21 cellular contexts compared by ENCODE assay signal in genomic region chr3:154275308-154275707, GRCh38. TPM values are rescaled to one million over a fixed set of nuclear protein-coding genes. Genes with fewer than 3 reads are reported as not detected.
A peak's percentile ranks its signal among the peaks of the same experiment; 100 is the strongest.
DNase-seq lines count a peak whose midpoint lies in the region; ATAC-seq and TF ChIP-seq lines count a peak whose summit lies in the region.
"Had no signal": no experiment of that assay in that cellular context is flagged by ENCODE, and none has a peak within 500 bp of the region (broad histone marks: within the 10 kb centered on the region; RNA-seq: fewer than 3 reads in every experiment).

No MANE protein-coding gene starts in this region.

- no peak overlapping the region for H3K4me3 Mint-ChIP-seq in T-helper 2 cell treated with Interferon-gamma antibody and Interleukin-4, amounts not matched to agents 5 μg/mL and 100 μg/mL, for 36 hours
- H3K4me3 Mint-ChIP-seq in stimulated activated naive B cell treated with anti-CD40 and anti-IgM and Interleukin-4, amounts not matched to agents 10 μg/mL and 1 μg/mL and 100 μg/mL, for 72 hours: no peak overlapping the region
- H3K4me3 Mint-ChIP-seq: CD14-positive monocyte had no signal

- H3K9me3 ChIP-seq in right cardiac atrium (ENCODE audit: control insufficient read depth, low read length): no peaks in the 10 kb centered on the region
- H3K9me3 ChIP-seq: BE2C had no signal

- POLR2A ChIA-PET in RWPE1 (lab: Yijun Ruan, JAX; ENCODE audit: low non-redundant PET): no interaction called here

- H3K4me1 ChIP-seq in right cardiac atrium (ENCODE audit: control insufficient read depth, insufficient read depth, low read length): no peaks in the 10 kb centered on the region

- H3K27ac ChIP-seq in right cardiac atrium (ENCODE audit: low read length) (no peak overlapping the region), RWPE1 (no peak overlapping the region)
- H3K27ac ChIP-seq: 22Rv1, HL-60 had no signal

- CTCF ChIA-PET in RWPE1 (lab: Yijun Ruan, JAX): no interaction called here

- no peak for TF ChIP-seq POLR2A in erythroblast (IDR thresholded peaks at IDR 0.05; ENCODE audit: low read length)

- no peaks in the 10 kb centered on the region for H3K4me1 Mint-ChIP-seq in T-helper 2 cell treated with Interferon-gamma antibody and Interleukin-4, amounts not matched to agents 5 μg/mL and 100 μg/mL, for 36 hours (ENCODE audit: low read depth)
- H3K4me1 Mint-ChIP-seq in stimulated activated naive B cell treated with anti-CD40 and anti-IgM and Interleukin-4, amounts not matched to agents 10 μg/mL and 1 μg/mL and 100 μg/mL, for 72 hours: no peaks in the 10 kb centered on the region
- H3K4me1 Mint-ChIP-seq: CD14-positive monocyte had no signal

- no peaks in the 10 kb centered on the region for H3K9me3 Mint-ChIP-seq in T-helper 2 cell treated with Interferon-gamma antibody and Interleukin-4, amounts not matched to agents 5 μg/mL and 100 μg/mL, for 36 hours
- H3K9me3 Mint-ChIP-seq in stimulated activated naive B cell treated with anti-CD40 and anti-IgM and Interleukin-4, amounts not matched to agents 10 μg/mL and 1 μg/mL and 100 μg/mL, for 72 hours: no peaks in the 10 kb centered on the region
- H3K9me3 Mint-ChIP-seq: CD14-positive monocyte had no signal

- no peak for DNase-seq in T-helper 2 cell treated with Interferon-gamma antibody and Interleukin-4, amounts not matched to agents 5 μg/mL and 100 μg/mL, for 36 hours (ENCODE audit: low spot score)
- DNase-seq in T-helper 2 cell: no peak
- DNase-seq in erythroblast (lab: John Stamatoyannopoulos, UW): peak; percentile 48 to 78
- no peak for DNase-seq in right cardiac atrium
- DNase-seq in stimulated activated naive B cell treated with anti-CD40 and anti-IgM and Interleukin-4, amounts not matched to agents 10 μg/mL and 1 μg/mL and 100 μg/mL, for 72 hours: no peak
- no peak for DNase-seq in NCI-H187 (lab: John Stamatoyannopoulos, UW)
- no peak for DNase-seq in RWPE1 (ENCODE audit: low spot score)
- DNase-seq: Calu3, DND-41, HCEC 1CT, NCI-H1092, NCI-H1694 treated with DMSO at 0.1 percent for 48 hours, NCI-H2081 treated with DMSO at 0.1 percent for 48 hours, NCI-H2171, NCI-H226, NCI-H510A, SIG-M5 had no signal

- H3K27ac Mint-ChIP-seq in T-helper 2 cell treated with Interferon-gamma antibody and Interleukin-4, amounts not matched to agents 5 μg/mL and 100 μg/mL, for 36 hours: peak overlapping the region; percentile 45
- peak overlapping the region; percentile 21 for H3K27ac Mint-ChIP-seq in stimulated activated naive B cell treated with anti-CD40 and anti-IgM and Interleukin-4, amounts not matched to agents 10 μg/mL and 1 μg/mL and 100 μg/mL, for 72 hours

- TF ChIP-seq CTCF in RWPE1 (conservative IDR thresholded peaks at IDR 0.05; ENCODE audit: low read depth): no peak

- ATAC-seq in right cardiac atrium: peak; percentile 72 to 75
- ATAC-seq in stimulated activated naive B cell treated with anti-CD40 and anti-IgM and Interleukin-4, amounts not matched to agents 10 μg/mL and 1 μg/mL and 100 μg/mL, for 72 hours (replicated peaks): no peak

- intact Hi-C loops in right cardiac atrium (cut with DNase I): no loop called here

- no peak overlapping the region for H3K4me3 ChIP-seq in right cardiac atrium (ENCODE audit: low read length)

- no peaks in the 10 kb centered on the region for H3K27me3 ChIP-seq in right cardiac atrium (ENCODE audit: control insufficient read depth, insufficient read depth)
- H3K27me3 ChIP-seq: BE2C had no signal

- H3K36me3 Mint-ChIP-seq in T-helper 2 cell treated with Interferon-gamma antibody and Interleukin-4, amounts not matched to agents 5 μg/mL and 100 μg/mL, for 36 hours (ENCODE audit: low read depth): peaks cover 55% of the 10 kb centered on the region
- H3K36me3 Mint-ChIP-seq in stimulated activated naive B cell treated with anti-CD40 and anti-IgM and Interleukin-4, amounts not matched to agents 10 μg/mL and 1 μg/mL and 100 μg/mL, for 72 hours: peaks cover 28 to 41% of the 10 kb centered on the region in 2 donors

- no peaks in the 10 kb centered on the region for H3K27me3 Mint-ChIP-seq in T-helper 2 cell treated with Interferon-gamma antibody and Interleukin-4, amounts not matched to agents 5 μg/mL and 100 μg/mL, for 36 hours (ENCODE audit: low read depth)
- no peaks in the 10 kb centered on the region for H3K27me3 Mint-ChIP-seq in stimulated activated naive B cell treated with anti-CD40 and anti-IgM and Interleukin-4, amounts not matched to agents 10 μg/mL and 1 μg/mL and 100 μg/mL, for 72 hours

- 29% methylated on average over 2 of the region's 2 CpGs for WGBS in right cardiac atrium

RNA-seq across cellular contexts. Expression of gene DHX36, which starts 49.0 kb away (rescaled TPM):
- 10 to 100 TPM; 35.6 to 57.3 (median 42.0) TPM for total RNA-seq in right cardiac atrium
- polyA plus RNA-seq in right cardiac atrium: 31.6 TPM

Comparison
In these comparisons a context has a peak if more than half of its experiments do, and no peak if none do; other contexts are left out.
1. DNase-seq: peak in erythroblast (2 of 2); none in T-helper 2 cell treated with Interferon-gamma antibody and Interleukin-4, amounts not matched to agents 5 μg/mL and 100 μg/mL, for 36 hours (single experiment), T-helper 2 cell (0 of 5), right cardiac atrium (0 of 3), stimulated activated naive B cell treated with anti-CD40 and anti-IgM and Interleukin-4, amounts not matched to agents 10 μg/mL and 1 μg/mL and 100 μg/mL, for 72 hours (single experiment), NCI-H187 (0 of 2) and RWPE1 (single experiment).
2. ATAC-seq: peak in right cardiac atrium (2 of 2); none in stimulated activated naive B cell treated with anti-CD40 and anti-IgM and Interleukin-4, amounts not matched to agents 10 μg/mL and 1 μg/mL and 100 μg/mL, for 72 hours (0 of 2).